Comparison of ENCODE assay signal across 8 cellular contexts in genomic region chr17:3635474-3636153, GRCh38. TPM values are rescaled to one million over a fixed set of nuclear protein-coding genes. Genes with fewer than 3 reads are reported as not detected.
DNase-seq lines count a peak whose midpoint lies in the region; ATAC-seq and TF ChIP-seq lines count a peak whose summit lies in the region.

No MANE protein-coding gene starts in this region.

- no peaks in the 10 kb centered on the region for H3K9me3 Mint-ChIP-seq in activated T-cell treated with anti-CD3 and anti-CD28 coated beads, Interleukin-2, amount 50 U/mL, for 72 hours

- peak overlapping the region; percentile 95 to 98 for H3K4me3 Mint-ChIP-seq in activated T-cell treated with anti-CD3 and anti-CD28 coated beads, Interleukin-2, amount 50 U/mL, for 72 hours

- no peak for TF ChIP-seq CTCF in AG09309 (IDR thresholded peaks at IDR 0.05; ENCODE audit: control insufficient read depth, insufficient read depth, low read depth, low read length, missing control alignments)
- TF ChIP-seq CTCF in hepatocyte (IDR thresholded peaks at IDR 0.05; ENCODE audit: poor library complexity): no peak
- no peak for TF ChIP-seq CTCF in smooth muscle cell (IDR thresholded peaks at IDR 0.05; ENCODE audit: borderline replicate concordance, insufficient read depth, poor library complexity, severe bottlenecking)

- 29% methylated on average over 20 of the region's 38 CpGs for WGBS in hepatocyte (ENCODE audit: low lambda C conversion rate, missing lambda C conversion rate)
- 21% methylated on average over 38 of the region's 38 CpGs for WGBS in smooth muscle cell (ENCODE audit: low lambda C conversion rate)

- H4K20me1 ChIP-seq in hepatocyte (ENCODE audit: insufficient read depth, poor library complexity, severe bottlenecking) (peaks cover 4% of the 10 kb centered on the region), smooth muscle cell (ENCODE audit: low read depth) (no peaks in the 10 kb centered on the region)

- H3K36me3 ChIP-seq in H7 (replicated peaks; ENCODE audit: control insufficient read depth, insufficient read depth, low read length) (peaks cover 1% of the 10 kb centered on the region), hepatocyte (replicated peaks; ENCODE audit: insufficient read depth, low read depth) (no peaks in the 10 kb centered on the region), smooth muscle cell (ENCODE audit: low read depth) (no peaks in the 10 kb centered on the region)

- H3K27ac ChIP-seq in hepatocyte (peak overlapping the region; percentile 64), smooth muscle cell (ENCODE audit: low read depth) (no peak overlapping the region)

- H3K79me2 ChIP-seq in hepatocyte (peaks cover 40% of the 10 kb centered on the region), smooth muscle cell (ENCODE audit: low read depth) (peaks cover 8% of the 10 kb centered on the region)

- H3K9ac ChIP-seq in smooth muscle cell (ENCODE audit: low read depth): peak overlapping the region; percentile 74

- H3K27ac Mint-ChIP-seq in activated T-cell treated with anti-CD3 and anti-CD28 coated beads, Interleukin-2, amount 50 U/mL, for 72 hours: peak overlapping the region; percentile 46

- DNase-seq in AG09309 (ENCODE audit: low read depth) (no peak), H7 (no peak), hepatocyte (ENCODE audit: low spot score) (peak; percentile 67), smooth muscle cell (lab: John Stamatoyannopoulos, UW; ENCODE audit: unreplicated experiment) (no peak), kidney glomerular epithelial cell (lab: John Stamatoyannopoulos, UW) (no peak)
- no peak for DNase-seq in activated T-cell treated with anti-CD3 and anti-CD28 coated beads, Interleukin-2, amount 50 U/mL, for 72 hours

- H3K27me3 ChIP-seq in H7 (ENCODE audit: control insufficient read depth, insufficient read depth, low read length) (no peaks in the 10 kb centered on the region), hepatocyte (no peaks in the 10 kb centered on the region), smooth muscle cell (ENCODE audit: low read depth) (no peaks in the 10 kb centered on the region)

- H3K4me1 Mint-ChIP-seq in activated T-cell treated with anti-CD3 and anti-CD28 coated beads, Interleukin-2, amount 50 U/mL, for 72 hours (ENCODE audit: low read depth): peaks cover 44% of the 10 kb centered on the region

- no peaks in the 10 kb centered on the region for H3K9me3 ChIP-seq in hepatocyte (ENCODE audit: low read depth)
- no peaks in the 10 kb centered on the region for H3K9me3 ChIP-seq in smooth muscle cell (replicated peaks; ENCODE audit: low read depth)

- peaks cover 6% of the 10 kb centered on the region for H3K4me1 ChIP-seq in hepatocyte (ENCODE audit: insufficient read depth)
- H3K4me1 ChIP-seq in smooth muscle cell (ENCODE audit: low read depth): peaks cover 6% of the 10 kb centered on the region

- H3K9me2 ChIP-seq in hepatocyte (replicated peaks; ENCODE audit: insufficient read depth): no peaks in the 10 kb centered on the region

- no peaks in the 10 kb centered on the region for H3K36me3 Mint-ChIP-seq in activated T-cell treated with anti-CD3 and anti-CD28 coated beads, Interleukin-2, amount 50 U/mL, for 72 hours (ENCODE audit: insufficient read depth in 2 of 2)

- H2AFZ ChIP-seq in hepatocyte: peak overlapping the region; percentile 2
- H2AFZ ChIP-seq in smooth muscle cell (ENCODE audit: low read depth): no peak overlapping the region

- H3K4me3 ChIP-seq in AG09309 (ENCODE audit: control insufficient read depth, low read depth, low read length) (peak overlapping the region; percentile 62), H7 (ENCODE audit: insufficient read depth, low read depth, low read length) (peak overlapping the region; percentile 96), hepatocyte (peak overlapping the region; percentile 26), smooth muscle cell (peak overlapping the region; percentile 82)

- H3K4me2 ChIP-seq in hepatocyte (peak overlapping the region; percentile 88), smooth muscle cell (peak overlapping the region; percentile 97)

- no peaks in the 10 kb centered on the region for H3F3A ChIP-seq in smooth muscle cell (ENCODE audit: low read depth)

- H3K27me3 Mint-ChIP-seq in activated T-cell treated with anti-CD3 and anti-CD28 coated beads, Interleukin-2, amount 50 U/mL, for 72 hours (ENCODE audit: low read depth): no peaks in the 10 kb centered on the region

- ATAC-seq in activated T-cell treated with anti-CD3 and anti-CD28 coated beads, Interleukin-2, amount 50 U/mL, for 72 hours (replicated peaks in 1 of 2): no peak
- ATAC-seq in GM19467 (IDR thresholded peaks at IDR 0.05; ENCODE audit: unreplicated experiment) (no peak), HG03521 (IDR thresholded peaks at IDR 0.05; ENCODE audit: unreplicated experiment) (no peak)

RNA-seq across cellular contexts. Expression of gene SHPK, which starts 0.4 kb away (rescaled TPM):
- 22.9 and 27.0 TPM in 2 replicates for total RNA-seq in H7 (2014; rRNA removed; shearing (Covaris generic))
- 1 to 10 TPM; 9.2 to 9.4 TPM for total RNA-seq in activated T-cell treated with anti-CD3 and anti-CD28 coated beads, Interleukin-2, amount 50 U/mL, for 72 hours
- total RNA-seq in hepatocyte (14.1 and 14.9 TPM in 2 replicates), smooth muscle cell (9.0 and 9.5 TPM in 2 replicates)
- polyA plus RNA-seq in hepatocyte (9.1 and 11.2 TPM in 2 replicates), smooth muscle cell (5.3 and 8.2 TPM in 2 replicates)

RNA-seq across cellular contexts. Expression of gene CTNS, which starts 0.9 kb away (rescaled TPM):
- total RNA-seq in H7 (2014; rRNA removed; shearing (Covaris generic)): 9.6 and 17.9 TPM in 2 replicates
- 10 to 100 TPM; 10.5 to 12.1 TPM for total RNA-seq in activated T-cell treated with anti-CD3 and anti-CD28 coated beads, Interleukin-2, amount 50 U/mL, for 72 hours
- total RNA-seq in hepatocyte (28.1 and 28.7 TPM in 2 replicates), smooth muscle cell (20.6 and 24.9 TPM in 2 replicates)
- polyA plus RNA-seq in hepatocyte (23.7 and 26.0 TPM in 2 replicates), smooth muscle cell (13.7 and 15.8 TPM in 2 replicates)

RNA-seq across cellular contexts. Expression of gene TRPV1, which starts 26.4 kb away (rescaled TPM):
- total RNA-seq in H7 (2014; rRNA removed; shearing (Covaris generic)): 3.0 and 3.1 TPM in 2 replicates
- 1 to 10 TPM; 4.1 to 5.1 TPM for total RNA-seq in activated T-cell treated with anti-CD3 and anti-CD28 coated beads, Interleukin-2, amount 50 U/mL, for 72 hours
- total RNA-seq in hepatocyte (3.7 and 6.2 TPM in 2 replicates), smooth muscle cell (0.99 and 2.2 TPM in 2 replicates)
- polyA plus RNA-seq in hepatocyte (4.8 and 6.2 TPM in 2 replicates), smooth muscle cell (0.90 and 2.8 TPM in 2 replicates)

RNA-seq across cellular contexts. Expression of gene TAX1BP3, which starts 32.8 kb away (rescaled TPM):
- 116 and 122 TPM in 2 replicates for total RNA-seq in H7 (2014; rRNA removed; shearing (Covaris generic))
- 10 to 100 TPM; 10.6 to 12.3 TPM for total RNA-seq in activated T-cell treated with anti-CD3 and anti-CD28 coated beads, Interleukin-2, amount 50 U/mL, for 72 hours
- total RNA-seq in hepatocyte (208 and 218 TPM in 2 replicates), smooth muscle cell (115 and 127 TPM in 2 replicates)
- polyA plus RNA-seq in hepatocyte (357 and 387 TPM in 2 replicates), smooth muscle cell (248 and 295 TPM in 2 replicates)

RNA-seq across cellular contexts. Expression of gene EMC6, which starts 33.0 kb away (rescaled TPM):
- total RNA-seq in H7 (2014; rRNA removed; shearing (Covaris generic)): 41.6 and 48.5 TPM in 2 replicates
- 10 to 100 TPM; 44.0 to 45.0 TPM for total RNA-seq in activated T-cell treated with anti-CD3 and anti-CD28 coated beads, Interleukin-2, amount 50 U/mL, for 72 hours
- total RNA-seq in hepatocyte: 40.9 and 42.7 TPM in 2 replicates
- polyA plus RNA-seq in hepatocyte: 117 and 130 TPM in 2 replicates
- total RNA-seq in smooth muscle cell: 59.7 and 64.1 TPM in 2 replicates
- polyA plus RNA-seq in smooth muscle cell: 123 and 143 TPM in 2 replicates

Comparison
In these comparisons a context has a peak if more than half of its experiments do, and no peak if none do; other contexts are left out.
1. H3K4me3 ChIP-seq: peak in every context shown above with its lines; median percentile 96 in H7; 82 in smooth muscle cell; 62 in AG09309; 26 in hepatocyte.